ENCODE assay signal across 7 cellular contexts in genomic region chr12:71439613-71440392, GRCh38. TPM values are rescaled to one million over a fixed set of nuclear protein-coding genes. Genes with fewer than 3 reads are reported as not detected.
A peak's percentile ranks its signal among the peaks of the same experiment; 100 is the strongest.
DNase-seq lines count a peak whose midpoint lies in the region; ATAC-seq and TF ChIP-seq lines count a peak whose summit lies in the region.

Gene LGR5 (plus strand): TSS chr12:71439798. CDS start chr12:71440081, 283 bp downstream.

- H3K9me3 Mint-ChIP-seq in activated CD4-positive, alpha-beta memory T cell treated with anti-CD3 and anti-CD28 coated beads, Interleukin-2, amount 10 ng/mL, durations not matched to agents 7 days and 5 days: peaks cover 19% of the 10 kb centered on the region
- peaks cover 23% of the 10 kb centered on the region for H3K9me3 Mint-ChIP-seq in nephron

- H3K36me3 Mint-ChIP-seq in activated CD4-positive, alpha-beta memory T cell treated with anti-CD3 and anti-CD28 coated beads, Interleukin-2, amount 10 ng/mL, durations not matched to agents 7 days and 5 days (ENCODE audit: low read depth): peaks cover 6% of the 10 kb centered on the region
- peaks cover 15% of the 10 kb centered on the region for H3K36me3 Mint-ChIP-seq in nephron (ENCODE audit: low read depth)

- no peak for TF ChIP-seq CTCF in fibroblast of the aortic adventitia (IDR thresholded peaks at IDR 0.05; ENCODE audit: insufficient read depth, low read length)
- TF ChIP-seq CTCF in nephron (IDR thresholded peaks at IDR 0.05; ENCODE audit: unreplicated experiment in 3 of 3): no peak

- H3K27ac Mint-ChIP-seq in activated CD4-positive, alpha-beta memory T cell treated with anti-CD3 and anti-CD28 coated beads, Interleukin-2, amount 10 ng/mL, durations not matched to agents 7 days and 5 days: no peak within 1 kb of the TSS
- peak within 1 kb of the TSS; percentile 32 to 56 (median 48) for H3K27ac Mint-ChIP-seq in nephron

- peak within 1 kb of the TSS; percentile 63 for H3K4me3 ChIP-seq in fibroblast of the aortic adventitia (ENCODE audit: low read depth, low read length)

- peak; percentile 49 for ATAC-seq in GM18498 (IDR thresholded peaks at IDR 0.05; ENCODE audit: unreplicated experiment)

- POLR2A ChIA-PET in activated CD4-positive, alpha-beta memory T cell treated with anti-CD3 and anti-CD28 coated beads, Interleukin-2, amount 10 ng/mL, durations not matched to agents 7 days and 5 days (lab: Charles Lee): no interaction called here

- H3K4me3 Mint-ChIP-seq in activated CD4-positive, alpha-beta memory T cell treated with anti-CD3 and anti-CD28 coated beads, Interleukin-2, amount 10 ng/mL, durations not matched to agents 7 days and 5 days: peak within 1 kb of the TSS; percentile 50
- peak within 1 kb of the TSS; percentile 88 to 92 (median 88) for H3K4me3 Mint-ChIP-seq in nephron

- peaks cover 26% of the 10 kb centered on the region for H3K4me1 Mint-ChIP-seq in activated CD4-positive, alpha-beta memory T cell treated with anti-CD3 and anti-CD28 coated beads, Interleukin-2, amount 10 ng/mL, durations not matched to agents 7 days and 5 days
- H3K4me1 Mint-ChIP-seq in nephron: peaks cover 26% of the 10 kb centered on the region

- peaks cover 69% of the 10 kb centered on the region for H3K27me3 Mint-ChIP-seq in activated CD4-positive, alpha-beta memory T cell treated with anti-CD3 and anti-CD28 coated beads, Interleukin-2, amount 10 ng/mL, durations not matched to agents 7 days and 5 days
- peaks cover 76% of the 10 kb centered on the region for H3K27me3 Mint-ChIP-seq in nephron (ENCODE audit: low read depth)

- CTCF ChIA-PET in activated CD4-positive, alpha-beta memory T cell treated with anti-CD3 and anti-CD28 coated beads, Interleukin-2, amount 10 ng/mL, durations not matched to agents 7 days and 5 days (lab: Charles Lee): no interaction called here

- DNase-seq in HuH-7 (ENCODE audit: low spot score) (peak; percentile 76), fibroblast of the aortic adventitia (ENCODE audit: low read depth) (peak; percentile 25), ureter (ENCODE audit: low spot score) (no peak), NCI-H2196 (lab: John Stamatoyannopoulos, UW; ENCODE audit: unreplicated experiment) (no peak)
- DNase-seq in activated CD4-positive, alpha-beta memory T cell treated with anti-CD3 and anti-CD28 coated beads, Interleukin-2, amount 10 ng/mL, durations not matched to agents 7 days and 5 days: no peak

RNA-seq across cellular contexts. Expression of gene LGR5, which starts in this region (rescaled TPM):
- not detected for total RNA-seq in activated CD4-positive, alpha-beta memory T cell treated with anti-CD3 and anti-CD28 coated beads, Interleukin-2, amount 10 ng/mL, durations not matched to agents 7 days and 5 days
- total RNA-seq in fibroblast of the aortic adventitia (ENCODE audit: low replicate concordance): 7.8 TPM in 1 of 2 replicates, not detected in the other
- total RNA-seq in ureter: 1.6 TPM

Comparison
In these comparisons a context has a peak if more than half of its experiments do, and no peak if none do; other contexts are left out.
1. DNase-seq: peak in HuH-7 (single experiment) and fibroblast of the aortic adventitia (single experiment); none in activated CD4-positive, alpha-beta memory T cell treated with anti-CD3 and anti-CD28 coated beads, Interleukin-2, amount 10 ng/mL, durations not matched to agents 7 days and 5 days (single experiment), ureter (single experiment) and NCI-H2196 (single experiment).